10 cellular contexts compared by ENCODE assay signal in genomic region chr6:167046861-167047495, GRCh38. TPM values are rescaled to one million over a fixed set of nuclear protein-coding genes. Genes with fewer than 3 reads are reported as not detected.
DNase-seq lines count a peak whose midpoint lies in the region; ATAC-seq and TF ChIP-seq lines count a peak whose summit lies in the region.
"Had no signal": no experiment of that assay in that cellular context is flagged by ENCODE, and none has a peak within 500 bp of the region (broad histone marks: within the 10 kb centered on the region; RNA-seq: fewer than 3 reads in every experiment).

No MANE protein-coding gene starts in this region.

- H3K9ac ChIP-seq in Karpas-422 (ENCODE audit: low read length), result peak overlapping the region; percentile 58; the same call in 1 of the 2 replicates

- H2AFZ ChIP-seq in Karpas-422 (ENCODE audit: low read length), result peak overlapping the region; percentile 82

- no peaks in the 10 kb centered on the region for H3K79me2 ChIP-seq in Karpas-422 (ENCODE audit: low read length)

- H3K9me2 ChIP-seq in Karpas-422 (replicated peaks; ENCODE audit: insufficient read depth, low read length), result no peaks in the 10 kb centered on the region

- no peaks in the 10 kb centered on the region for H3K9me3 ChIP-seq in Karpas-422 (ENCODE audit: low read length)
- H3K9me3 ChIP-seq in lower lobe of right lung, result no peaks in the 10 kb centered on the region

- H4K20me1 ChIP-seq in Karpas-422 (ENCODE audit: insufficient read depth, low read depth, low read length), result no peaks in the 10 kb centered on the region

- intact Hi-C loops in lower lobe of right lung (cut with DNase I), result no loop called here

- H3K36me3 ChIP-seq in Karpas-422 (ENCODE audit: insufficient read depth, low read length) (no peaks in the 10 kb centered on the region; the same call in 1 of the 2 replicates), lower lobe of right lung (no peaks in the 10 kb centered on the region)

- peak overlapping the region; percentile 76 for H3K4me2 ChIP-seq in Karpas-422 (ENCODE audit: low read depth, low read length, poor library complexity, severe bottlenecking)

- DNase-seq in Karpas-422, result no peak
- DNase-seq in lower lobe of right lung, result no peak
- DNase-seq in middle frontal gyrus (ENCODE audit: extremely low spot score, low spot score), result no peak
- no peak for DNase-seq in nucleus accumbens (lab: John Stamatoyannopoulos, UW)
- no peak for DNase-seq in GDM1 (lab: John Stamatoyannopoulos, UW)
- DNase-seq in hippocampal formation (lab: John Stamatoyannopoulos, UW), result no peak
- DNase-seq: islet precursor cell, NCI-H1436 treated with DMSO at 0.1 percent for 48 hours had no signal

- H3K4me3 ChIP-seq in Karpas-422 (ENCODE audit: low read length) (peak overlapping the region; percentile 51), lower lobe of right lung (no peak overlapping the region)

- TF ChIP-seq CTCF in lower lobe of right lung (IDR thresholded peaks at IDR 0.05), result no peak

- ATAC-seq in GM18861 (IDR thresholded peaks at IDR 0.05; ENCODE audit: unreplicated experiment), result peak; percentile 6
- peak; percentile 10 for ATAC-seq in GM21825 (IDR thresholded peaks at IDR 0.05; ENCODE audit: unreplicated experiment)
- ATAC-seq in lower lobe of right lung, result no peak

- H3K27me3 ChIP-seq in Karpas-422 (ENCODE audit: low read length) (no peaks in the 10 kb centered on the region), lower lobe of right lung (ENCODE audit: low read depth) (no peaks in the 10 kb centered on the region)

- peak overlapping the region; percentile 46 for H3K27ac ChIP-seq in Karpas-422 (ENCODE audit: low read length)
- H3K27ac ChIP-seq in lower lobe of right lung, result peak overlapping the region; percentile 33

- H3K4me1 ChIP-seq in Karpas-422 (ENCODE audit: low read length) (peaks cover 27% of the 10 kb centered on the region), lower lobe of right lung (peaks cover 5% of the 10 kb centered on the region)

RNA-seq across cellular contexts. Expression of gene CEP43, which starts 47.8 kb away (rescaled TPM):
- 18.5 and 19.5 TPM in 2 replicates for total RNA-seq in Karpas-422 (2014; rRNA removed; shearing (Covaris generic); ENCODE audit: low replicate concordance)
- 13.3 TPM for total RNA-seq in lower lobe of right lung

Comparison
In these comparisons a context has a peak if more than half of its experiments do, and no peak if none do; other contexts are left out.
1. ATAC-seq: peak in GM18861 (single experiment) and GM21825 (single experiment); none in lower lobe of right lung (0 of 2).